8 cellular contexts compared by ENCODE assay signal in the genomic region with DNA sequence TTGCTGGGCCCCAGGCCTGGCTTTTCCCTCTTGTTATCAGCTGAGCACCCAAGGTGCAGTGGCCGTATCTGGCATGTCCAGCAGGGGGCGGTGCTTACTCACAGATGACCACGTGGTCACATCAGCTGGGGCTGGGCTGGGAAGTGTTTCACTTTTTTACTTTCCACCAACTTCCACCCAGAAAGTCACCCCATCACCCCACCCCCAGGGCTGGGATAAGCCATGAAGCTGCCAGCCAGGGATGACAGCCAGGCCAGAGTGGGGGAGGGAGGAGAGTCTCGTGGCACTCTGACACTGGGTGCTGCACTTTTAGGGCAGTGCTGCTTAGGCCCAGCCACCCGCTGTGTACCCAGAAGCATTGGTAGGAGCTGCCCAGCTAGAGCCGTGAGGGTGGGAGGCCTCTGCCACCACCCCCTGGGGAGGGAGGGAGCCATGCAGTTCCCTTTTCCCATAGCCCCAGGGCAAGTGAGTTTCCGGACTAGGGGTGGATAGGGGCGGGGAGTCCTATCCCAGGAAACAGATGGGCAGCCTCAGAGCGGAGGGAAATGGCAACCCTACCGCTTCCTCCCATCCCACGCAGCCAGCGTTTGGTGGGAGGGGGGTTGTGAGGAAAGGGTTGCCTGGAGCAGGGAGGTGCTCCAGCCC. TPM values are rescaled to one million over a fixed set of nuclear protein-coding genes. Genes with fewer than 3 reads are reported as not detected.
DNase-seq lines count a peak whose midpoint lies in the region; ATAC-seq and TF ChIP-seq lines count a peak whose summit lies in the region.

No MANE protein-coding gene starts in this region.

- peak overlapping the region; percentile 41 for H3K4me3 ChIP-seq in AG04450 (ENCODE audit: low read depth, low read length)
- no peak overlapping the region for H3K4me3 ChIP-seq in Loucy (ENCODE audit: low read length, poor library complexity, severe bottlenecking)
- H3K4me3 ChIP-seq in SK-N-SH (ENCODE audit: low read depth in 2 of 2, low read length in 1 of 2), result no peak overlapping the region; a peak in 1 of 4 replicates
- peak overlapping the region; percentile 11 to 54 (median 41) for H3K4me3 ChIP-seq in subcutaneous abdominal adipose tissue (ENCODE audit: low read depth in 1 of 5, low read length in 5 of 5)

- no peak for TF ChIP-seq EP300 in SK-N-SH (IDR thresholded peaks at IDR 0.05; ENCODE audit: borderline replicate concordance in 1 of 2, low read depth in 1 of 2, low read length in 1 of 2)

- H3K79me2 ChIP-seq in Loucy (ENCODE audit: insufficient read depth, low read length) (peaks cover 9% of the 10 kb centered on the region), SK-N-SH (ENCODE audit: insufficient read depth) (peaks cover 5% of the 10 kb centered on the region)

- 56% methylated on average over 12 of the region's 12 CpGs for WGBS in SK-N-SH (ENCODE audit: low lambda C conversion rate)

- H3K27ac ChIP-seq in AG04450 (ENCODE audit: low read depth, low read length) (peak overlapping the region; percentile 52), SK-N-SH (ENCODE audit: low read depth in 2 of 2, low read length in 1 of 2) (no peak overlapping the region; a peak in 1 of 4 replicates), subcutaneous abdominal adipose tissue (ENCODE audit: low read depth, low read length) (peak overlapping the region; percentile 92)

- peak; percentile 96 for TF ChIP-seq RAD21 in SK-N-SH (IDR thresholded peaks at IDR 0.05; ENCODE audit: low read length)

- H3K36me3 Mint-ChIP-seq in activated naive CD4-positive, alpha-beta T cell treated with anti-CD3 and anti-CD28 coated beads for 36 hours (ENCODE audit: low read depth), result peaks cover 23% of the 10 kb centered on the region

- no peaks in the 10 kb centered on the region for H3F3A ChIP-seq in Loucy (ENCODE audit: low read depth)
- H3F3A ChIP-seq in SK-N-SH (replicated peaks; ENCODE audit: insufficient read depth), result no peaks in the 10 kb centered on the region

- H3K36me3 ChIP-seq in Loucy (ENCODE audit: insufficient read depth, low read length) (no peaks in the 10 kb centered on the region), SK-N-SH (replicated peaks in 1 of 2; ENCODE audit: control insufficient read depth in 1 of 2, insufficient read depth in 2 of 2, low read length in 1 of 2) (no peaks in the 10 kb centered on the region), subcutaneous abdominal adipose tissue (ENCODE audit: control insufficient read depth in 5 of 5, insufficient read depth in 5 of 5, low read length in 5 of 5) (peaks cover 0 to 5% (median 0%) of the 10 kb centered on the region in 5 donors)

- intact Hi-C loops in activated naive CD4-positive, alpha-beta T cell treated with anti-CD3 and anti-CD28 coated beads for 36 hours (cut with micrococcal nuclease), result loop anchor here (1.0 kb wide), 1 partner anchor 175 kb away; no protein-coding TSS in a partner anchor

- no peaks in the 10 kb centered on the region for H3K9me2 ChIP-seq in Loucy (replicated peaks; ENCODE audit: low read depth, low read length)
- no peaks in the 10 kb centered on the region for H3K9me2 ChIP-seq in SK-N-SH

- no peaks in the 10 kb centered on the region for H3K27me3 Mint-ChIP-seq in activated naive CD4-positive, alpha-beta T cell treated with anti-CD3 and anti-CD28 coated beads for 36 hours (ENCODE audit: low read depth)

- H3K4me2 ChIP-seq in Loucy (ENCODE audit: low read depth, low read length, poor library complexity, severe bottlenecking) (peak overlapping the region; percentile 16), SK-N-SH (peak overlapping the region; percentile 31; the same call in 1 of the 2 replicates)

- CTCF ChIA-PET in AG04450 (lab: Charles Lee) (interaction anchor here (0.6 to 4.2 kb wide), 13 partner anchors 9 to 270 kb away, joined by 3 to 63 read pairs (median 6); a partner anchor contains a TSS), SK-N-SH (lab: Yijun Ruan, JAX) (interaction anchor here (0.6 to 10.3 kb wide), 47 partner anchors 9 to 425 kb away, joined by 3 to 238 read pairs (median 4); a partner anchor contains a TSS)
- CTCF ChIA-PET in activated naive CD4-positive, alpha-beta T cell treated with anti-CD3 and anti-CD28 coated beads for 36 hours (lab: Charles Lee), result interaction anchor here (0.6 to 3.0 kb wide), 16 partner anchors 8 to 649 kb away, joined by 3 to 38 read pairs (median 4); a partner anchor contains a TSS

- no peak overlapping the region for H3K4me3 Mint-ChIP-seq in activated naive CD4-positive, alpha-beta T cell treated with anti-CD3 and anti-CD28 coated beads for 36 hours

- no peak overlapping the region for H3K27ac Mint-ChIP-seq in activated naive CD4-positive, alpha-beta T cell treated with anti-CD3 and anti-CD28 coated beads for 36 hours

- H3K9me3 ChIP-seq in AG04450 (ENCODE audit: control insufficient read depth, insufficient read depth, low read length) (no peaks in the 10 kb centered on the region), Loucy (ENCODE audit: insufficient read depth, low read depth, low read length) (no peaks in the 10 kb centered on the region), SK-N-SH (no peaks in the 10 kb centered on the region), subcutaneous abdominal adipose tissue (ENCODE audit: control insufficient read depth in 5 of 5, low read length in 5 of 5) (no peaks in the 10 kb centered on the region)

- DNase-seq in AG04450 (ENCODE audit: low read depth, low spot score) (peak; percentile 63), SK-N-SH (peak; percentile 87), foreskin melanocyte (peak; percentile 95), occipital lobe (lab: John Stamatoyannopoulos, UW) (peak; percentile 66)
- peak; percentile 94 for DNase-seq in activated naive CD4-positive, alpha-beta T cell treated with anti-CD3 and anti-CD28 coated beads for 36 hours

- H3K9me3 Mint-ChIP-seq in activated naive CD4-positive, alpha-beta T cell treated with anti-CD3 and anti-CD28 coated beads for 36 hours, result no peaks in the 10 kb centered on the region

- POLR2A ChIA-PET in AG04450 (lab: Yijun Ruan, JAX) (interaction anchor here (0.6 to 1.7 kb wide), 5 partner anchors 14 to 422 kb away, joined by 3 to 10 read pairs (median 6); a partner anchor contains a TSS), SK-N-SH (lab: Yijun Ruan, JAX) (interaction anchor here (0.8 to 1.1 kb wide), 2 partner anchors 172 to 175 kb away, joined by 3 read pairs; a partner anchor contains a TSS)

- no peaks in the 10 kb centered on the region for H3K27me3 ChIP-seq in AG04450 (ENCODE audit: control insufficient read depth, insufficient read depth, low read length)
- H3K27me3 ChIP-seq in Loucy (ENCODE audit: insufficient read depth, low read length, poor library complexity, severe bottlenecking), result no peaks in the 10 kb centered on the region
- H3K27me3 ChIP-seq in SK-N-SH (ENCODE audit: insufficient read depth), result no peaks in the 10 kb centered on the region
- H3K27me3 ChIP-seq in subcutaneous abdominal adipose tissue (ENCODE audit: control insufficient read depth in 5 of 5, insufficient read depth in 4 of 5, low read length in 5 of 5), result peaks cover 0 to 7% (median 0%) of the 10 kb centered on the region in 5 donors

- H2AFZ ChIP-seq in Loucy (ENCODE audit: low read length) (no peak overlapping the region), SK-N-SH (ENCODE audit: low read depth) (peak overlapping the region; percentile 64)

- H3K4me1 Mint-ChIP-seq in activated naive CD4-positive, alpha-beta T cell treated with anti-CD3 and anti-CD28 coated beads for 36 hours (ENCODE audit: low read depth), result peaks cover 23% of the 10 kb centered on the region

- ATAC-seq in GM18870 (IDR thresholded peaks at IDR 0.05; ENCODE audit: unreplicated experiment), result peak; percentile 58

- peaks cover 31% of the 10 kb centered on the region for H3K4me1 ChIP-seq in Loucy (ENCODE audit: insufficient read depth, low read length, poor library complexity, severe bottlenecking)
- peaks cover 7 to 10% of the 10 kb centered on the region in 2 experiments; a peak in 3 of 4 replicates for H3K4me1 ChIP-seq in SK-N-SH (ENCODE audit: control insufficient read depth in 1 of 2, insufficient read depth in 2 of 2, low read depth in 1 of 2, low read length in 1 of 2)
- H3K4me1 ChIP-seq in subcutaneous abdominal adipose tissue (ENCODE audit: control insufficient read depth in 5 of 5, insufficient read depth in 5 of 5, low read length in 5 of 5), result peaks cover 16 to 75% (median 60%) of the 10 kb centered on the region in 5 donors

- H4K20me1 ChIP-seq in Loucy (ENCODE audit: insufficient read depth, low read length, poor library complexity, severe bottlenecking) (peaks cover 3% of the 10 kb centered on the region), SK-N-SH (ENCODE audit: insufficient read depth) (no peaks in the 10 kb centered on the region)

- H3K9ac ChIP-seq in Loucy (ENCODE audit: low read depth, low read length, poor library complexity, severe bottlenecking) (peak overlapping the region; percentile 38), SK-N-SH (no peak overlapping the region), subcutaneous abdominal adipose tissue (ENCODE audit: low read length in 5 of 5) (peak overlapping the region; percentile 40 to 90 (median 66))

- TF ChIP-seq CTCF in AG04450 (IDR thresholded peaks at IDR 0.05; ENCODE audit: low read depth, low read length) (peak; percentile 89), Loucy (conservative IDR thresholded peaks at IDR 0.05; ENCODE audit: low read length) (peak; percentile 95), SK-N-SH (IDR thresholded peaks at IDR 0.05) (peak; percentile 90)

TF ChIP-seq in SK-N-SH, 30 proteins besides CTCF, POLR2A, EP300 and RAD21 (continues in another document):
- TF ChIP-seq MEF2A (IDR thresholded peaks at IDR 0.05; ENCODE audit: borderline replicate concordance, low read depth), result no peak
- TF ChIP-seq FOSL2 (IDR thresholded peaks at IDR 0.05; ENCODE audit: borderline replicate concordance, low read depth), result no peak
- TF ChIP-seq, protein P1, sequence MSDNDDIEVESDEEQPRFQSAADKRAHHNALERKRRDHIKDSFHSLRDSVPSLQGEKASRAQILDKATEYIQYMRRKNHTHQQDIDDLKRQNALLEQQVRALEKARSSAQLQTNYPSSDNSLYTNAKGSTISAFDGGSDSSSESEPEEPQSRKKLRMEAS (IDR thresholded peaks at IDR 0.05; ENCODE audit: low read depth), result peak; percentile 65
- no peak for TF ChIP-seq TAF1 (IDR thresholded peaks at IDR 0.05; ENCODE audit: borderline replicate concordance, low read depth, low read length)

RNA-seq across cellular contexts. Expression of a gene that starts 6.1 kb away (rescaled TPM):
- polyA plus RNA-seq in AG04450 (2011; rRNA removed) (5.5 and 7.1 TPM in 2 replicates), SK-N-SH (2012; rRNA removed) (19.8 and 20.7 TPM in 2 replicates)
- polyA minus RNA-seq in AG04450 (2011; rRNA and poly(A)+ RNA removed), result 5.4 and 5.5 TPM in 2 replicates
- polyA plus RNA-seq in SK-N-SH (2012; cell fraction: cytosol; rRNA removed), result 8.5 and 11.6 TPM in 2 replicates
- polyA plus RNA-seq in SK-N-SH (2012; cell fraction: nucleus; rRNA removed), result 20.1 and 21.1 TPM in 2 replicates
- total RNA-seq in activated naive CD4-positive, alpha-beta T cell treated with anti-CD3 and anti-CD28 coated beads for 36 hours, result 10 to 100 TPM; 17.5 to 18.0 TPM
- total RNA-seq in occipital lobe, result 7.2 TPM

RNA-seq across cellular contexts. Expression of a gene that starts 34.1 kb away (rescaled TPM):
- polyA plus RNA-seq in AG04450 (2011; rRNA removed) (2.1 TPM in 2 replicates), SK-N-SH (2012; rRNA removed) (27.9 and 32.7 TPM in 2 replicates)
- 2.9 and 3.5 TPM in 2 replicates for polyA minus RNA-seq in AG04450 (2011; rRNA and poly(A)+ RNA removed)
- 17.4 and 22.3 TPM in 2 replicates for polyA plus RNA-seq in SK-N-SH (2012; cell fraction: cytosol; rRNA removed)
- polyA plus RNA-seq in SK-N-SH (2012; cell fraction: nucleus; rRNA removed), result 40.8 and 49.0 TPM in 2 replicates
- total RNA-seq in activated naive CD4-positive, alpha-beta T cell treated with anti-CD3 and anti-CD28 coated beads for 36 hours, result under 1 TPM; 0.15 to 0.38 TPM
- total RNA-seq in occipital lobe, result 51.3 TPM

Comparison
In these comparisons a context has a peak if more than half of its experiments do, and no peak if none do; other contexts are left out.
1. H3K27ac ChIP-seq: peak in AG04450 (single experiment) and subcutaneous abdominal adipose tissue (single experiment); none in SK-N-SH (0 of 2).
2. H3K4me3 ChIP-seq: peak in AG04450 (single experiment) and subcutaneous abdominal adipose tissue (5 of 5); none in Loucy (single experiment) and SK-N-SH (0 of 2).
3. RNA of a gene that starts 34.1 kb away (total RNA-seq): 51.3 TPM in occipital lobe (single experiment); 0.15 to 0.38 TPM in activated naive CD4-positive, alpha-beta T cell treated with anti-CD3 and anti-CD28 coated beads for 36 hours; every median in the first group is over 10 times any median in the second.
4. Peak in every context shown above with its lines, with median percentiles within 50 percentile points of each other: DNase-seq and CTCF ChIP-seq.